8 cellular contexts compared by ENCODE assay signal in the genomic region with DNA sequence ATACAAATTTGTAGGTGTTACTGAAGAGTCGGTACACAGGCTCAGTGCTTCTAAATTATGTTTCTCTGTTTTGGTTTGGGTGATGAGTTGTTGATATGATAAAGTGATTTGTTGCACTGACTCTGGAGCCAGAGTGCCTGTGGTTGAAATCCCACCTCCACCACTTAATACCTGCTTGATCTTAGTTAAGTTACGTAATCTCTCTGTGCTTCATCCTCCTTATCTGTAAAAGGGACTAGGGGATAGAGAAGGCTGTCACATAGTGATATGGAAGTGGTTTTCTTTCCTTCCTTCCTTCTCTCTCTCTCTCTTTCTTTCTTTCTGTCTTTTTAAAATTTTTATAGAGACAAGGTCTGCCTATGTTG. TPM values are rescaled to one million over a fixed set of nuclear protein-coding genes. Genes with fewer than 3 reads are reported as not detected.
DNase-seq lines count a peak whose midpoint lies in the region; ATAC-seq and TF ChIP-seq lines count a peak whose summit lies in the region.

No MANE protein-coding gene starts in this region.

- H3K27me3 ChIP-seq in GM06990 (replicated peaks; ENCODE audit: control insufficient read depth, insufficient read depth, low read length) (no peaks in the 10 kb centered on the region), RWPE2 (ENCODE audit: insufficient read depth, poor library complexity, severe bottlenecking) (no peaks in the 10 kb centered on the region), esophagus muscularis mucosa (no peaks in the 10 kb centered on the region), sigmoid colon (no peaks in the 10 kb centered on the region)

- H3K4me1 ChIP-seq in RWPE2 (ENCODE audit: insufficient read depth, poor library complexity, severe bottlenecking), result peaks cover 4% of the 10 kb centered on the region
- H3K4me1 ChIP-seq in esophagus muscularis mucosa, result peaks cover 32 to 44% (median 37%) of the 10 kb centered on the region in 4 donors
- H3K4me1 ChIP-seq in sigmoid colon, result peaks cover 0 to 44% (median 33%) of the 10 kb centered on the region in 4 donors

- no peak for TF ChIP-seq CTCF in GM06990 (IDR thresholded peaks at IDR 0.05; ENCODE audit: insufficient read depth, low read length, poor library complexity, severe bottlenecking)
- TF ChIP-seq CTCF in RWPE2 (IDR thresholded peaks at IDR 0.05; ENCODE audit: poor library complexity, severe bottlenecking), result no peak
- no peak for TF ChIP-seq CTCF in esophagus muscularis mucosa (IDR thresholded peaks at IDR 0.05)
- TF ChIP-seq CTCF in sigmoid colon (IDR thresholded peaks at IDR 0.05), result no peak

- no peak for ATAC-seq in RWPE2 (ENCODE audit: low read depth)
- no peak for ATAC-seq in GM19035 (IDR thresholded peaks at IDR 0.05; ENCODE audit: unreplicated experiment)

- no peak for TF ChIP-seq EP300 in esophagus muscularis mucosa (IDR thresholded peaks at IDR 0.05)
- no peak for TF ChIP-seq EP300 in sigmoid colon (IDR thresholded peaks at IDR 0.05)

- WGBS in esophagus muscularis mucosa, result 75% methylated on average over 2 of the region's 2 CpGs
- WGBS in sigmoid colon, 2 donors, result 77 to 81% methylated on average over 2 of the region's 2 CpGs

- intact Hi-C loops in esophagus muscularis mucosa (cut with DNase I) (no loop called here), sigmoid colon (cut with DNase I) (loop anchor here (2.0 kb wide), 1 partner anchor 54 kb away; no protein-coding TSS in a partner anchor)

- TF ChIP-seq POLR2A in esophagus muscularis mucosa (IDR thresholded peaks at IDR 0.05; ENCODE audit: low read depth) (no peak), sigmoid colon (IDR thresholded peaks at IDR 0.05) (no peak)

- H3K36me3 ChIP-seq in GM06990 (ENCODE audit: control insufficient read depth, insufficient read depth, low read length), result peaks cover 12% of the 10 kb centered on the region
- H3K36me3 ChIP-seq in RWPE2 (ENCODE audit: low read depth), result peaks cover 8% of the 10 kb centered on the region; the same call in 1 of the 2 replicates
- H3K36me3 ChIP-seq in esophagus muscularis mucosa, result peaks cover 0 to 19% (median 17%) of the 10 kb centered on the region in 4 donors
- peaks cover 0 to 12% (median 7%) of the 10 kb centered on the region in 4 donors for H3K36me3 ChIP-seq in sigmoid colon

- H3K27ac ChIP-seq in RWPE2 (ENCODE audit: poor library complexity, severe bottlenecking) (peak overlapping the region; percentile 62), esophagus muscularis mucosa (replicated peaks in 1 of 4) (peak overlapping the region; percentile 88 to 98 (median 94)), sigmoid colon (peak overlapping the region; percentile 90 to 94 (median 93))

- H3K4me3 ChIP-seq in GM06990 (replicated peaks; ENCODE audit: low read depth, low read length), result peak overlapping the region; percentile 72
- H3K4me3 ChIP-seq in RWPE2 (ENCODE audit: severe bottlenecking), result peak overlapping the region; percentile 53
- H3K4me3 ChIP-seq in esophagus muscularis mucosa, result peak overlapping the region; percentile 69 to 99 (median 84)
- peak overlapping the region in 3 of 4 donors; percentile 82 to 87 (median 86) for H3K4me3 ChIP-seq in sigmoid colon

- H3K9me3 ChIP-seq in RWPE2 (ENCODE audit: severe bottlenecking) (no peaks in the 10 kb centered on the region), esophagus muscularis mucosa (no peaks in the 10 kb centered on the region), sigmoid colon (no peaks in the 10 kb centered on the region)

- DNase-seq in GM06990 (ENCODE audit: extremely low read depth, insufficient read length) (no peak), RWPE2 (ENCODE audit: low spot score) (no peak), esophagus muscularis mucosa (ENCODE audit: extremely low spot score) (no peak), sigmoid colon (no peak), DMS114 treated with DMSO at 0.1 percent for 48 hours (lab: John Stamatoyannopoulos, UW; ENCODE audit: unreplicated experiment) (no peak), NCI-H187 (lab: John Stamatoyannopoulos, UW) (no peak)
- DNase-seq in activated CD8-positive, alpha-beta memory T cell treated with anti-CD3 and anti-CD28 coated beads, Interleukin-2, amount 50 U/mL, for 48 hours, result no peak

RNA-seq across cellular contexts. Expression of gene HPS6, which starts 0.7 kb away (rescaled TPM):
- total RNA-seq in esophagus muscularis mucosa (10 to 100 TPM; 21.2 to 40.0 (median 28.2) TPM), sigmoid colon (10 to 100 TPM; 12.5 to 18.9 (median 17.2) TPM)
- 10 to 100 TPM in 2 of 3 donors, 1 to 10 TPM in 1; 9.0 to 13.4 (median 11.6) TPM for polyA plus RNA-seq in sigmoid colon

RNA-seq across cellular contexts. Expression of gene ARMH3, which starts 8.5 kb away (rescaled TPM):
- total RNA-seq in esophagus muscularis mucosa (10 to 100 TPM; 12.9 to 19.3 (median 16.2) TPM), sigmoid colon (10 to 100 TPM; 18.5 to 23.2 (median 21.0) TPM)
- 10 to 100 TPM; 17.4 to 22.8 (median 18.5) TPM for polyA plus RNA-seq in sigmoid colon

RNA-seq across cellular contexts. Expression of gene LDB1, which starts 55.7 kb away (rescaled TPM):
- total RNA-seq in esophagus muscularis mucosa (10 to 100 TPM; 59.4 to 79.7 (median 65.6) TPM), sigmoid colon (10 to 100 TPM; 62.1 to 88.4 (median 76.4) TPM)
- 10 to 100 TPM; 10.4 to 34.0 (median 15.6) TPM for polyA plus RNA-seq in sigmoid colon
